In genomic region chr7:22613466-22613865, GRCh38 we compare ENCODE assay signal across 1 cellular context.
TF ChIP-seq lines count a peak whose summit lies in the region.

No MANE protein-coding gene starts in this region.

TF ChIP-seq in SK-N-SH, 30 proteins besides CTCF, POLR2A, EP300 and RAD21 (continued from another document):
- TF ChIP-seq USF1 (IDR thresholded peaks at IDR 0.05; ENCODE audit: borderline replicate concordance, low read depth): no peak
- TF ChIP-seq MXI1 (IDR thresholded peaks at IDR 0.05; ENCODE audit: low read depth, low read length): no peak
- no peak for TF ChIP-seq RXRA (IDR thresholded peaks at IDR 0.05; ENCODE audit: borderline replicate concordance, low read depth)
- TF ChIP-seq MEF2A (IDR thresholded peaks at IDR 0.05; ENCODE audit: borderline replicate concordance, low read depth): no peak
- TF ChIP-seq ZBTB33 (IDR thresholded peaks at IDR 0.05; ENCODE audit: borderline replicate concordance, low read depth): no peak
- no peak for TF ChIP-seq IRF3 (IDR thresholded peaks at IDR 0.05; ENCODE audit: low read depth, low read length)
- TF ChIP-seq SMC3 (IDR thresholded peaks at IDR 0.05; ENCODE audit: low read depth, low read length): no peak
- TF ChIP-seq CHD2 (IDR thresholded peaks at IDR 0.05; ENCODE audit: low read length, partially characterized antibody): no peak
- no peak for TF ChIP-seq RCOR1 (IDR thresholded peaks at IDR 0.05; ENCODE audit: low read length)
- TF ChIP-seq TAF1 (IDR thresholded peaks at IDR 0.05; ENCODE audit: borderline replicate concordance, low read depth, low read length): no peak
- TF ChIP-seq REST (IDR thresholded peaks at IDR 0.05; ENCODE audit: low read depth, low read length): no peak
- no peak for TF ChIP-seq GABPA (IDR thresholded peaks at IDR 0.05; ENCODE audit: low read depth)
- TF ChIP-seq FOXM1 (IDR thresholded peaks at IDR 0.05; ENCODE audit: low read depth): no peak
- no peak for TF ChIP-seq YY1 (IDR thresholded peaks at IDR 0.05; ENCODE audit: low read depth)
- TF ChIP-seq POLR2AphosphoS5 (IDR thresholded peaks at IDR 0.05; ENCODE audit: low read depth, low read length): no peak
